7 cellular contexts compared by ENCODE assay signal in the genomic region with DNA sequence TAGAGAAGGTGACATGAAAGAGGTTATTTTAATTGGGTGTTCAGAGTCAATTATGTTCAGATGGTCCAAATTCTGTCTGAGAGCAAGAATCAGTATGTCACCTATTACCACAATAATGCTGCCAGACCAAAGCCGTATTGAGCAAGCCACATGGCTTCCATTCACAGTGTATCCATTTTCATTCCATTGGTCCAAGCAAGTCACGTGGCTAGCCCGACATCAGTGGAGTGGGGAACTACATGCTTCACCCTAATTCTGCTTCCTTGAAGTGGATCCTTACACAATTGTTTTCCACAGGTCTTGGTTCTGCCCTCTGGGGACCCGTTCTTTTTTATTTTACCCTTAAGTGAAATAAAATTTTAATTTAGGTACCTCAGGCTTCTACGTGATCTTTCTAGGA.
"Had no signal": no experiment of that assay in that cellular context is flagged by ENCODE, and none has a peak within 500 bp of the region (broad histone marks: within the 10 kb centered on the region; RNA-seq: fewer than 3 reads in every experiment).

No MANE protein-coding gene starts in this region.

- H3K4me3 ChIP-seq: GM23338 had no signal

- FAIRE-seq: H1, H54, HTR-8/SVneo had no signal

- DNase-seq: H9, HCEC 1CT, IMR-90 had no signal

- ATAC-seq: GM23338 had no signal

- H2AFZ ChIP-seq: GM23338 had no signal

- H3K4me2 ChIP-seq: GM23338 had no signal
